Comparison of ENCODE assay signal across 18 cellular contexts in genomic region chr1:243474384-243474851, GRCh38.
DNase-seq lines count a peak whose midpoint lies in the region; ATAC-seq and TF ChIP-seq lines count a peak whose summit lies in the region.
"Had no signal": no experiment of that assay in that cellular context is flagged by ENCODE, and none has a peak within 500 bp of the region (broad histone marks: within the 10 kb centered on the region; RNA-seq: fewer than 3 reads in every experiment).

No MANE protein-coding gene starts in this region.

- H3K4me1 ChIP-seq in right cardiac atrium (ENCODE audit: control insufficient read depth, insufficient read depth, low read length), result peaks cover 3% of the 10 kb centered on the region
- peaks cover 0 to 12% of the 10 kb centered on the region in 2 donors for H3K4me1 ChIP-seq in right atrium auricular region
- no peaks in the 10 kb centered on the region for H3K4me1 ChIP-seq in colonic mucosa

- CTCF ChIA-PET in activated CD4-positive, alpha-beta memory T cell treated with anti-CD3 and anti-CD28 coated beads, Interleukin-2, amount 10 ng/mL, durations not matched to agents 7 days and 5 days (lab: Charles Lee), result no interaction called here

- no peak overlapping the region for H3K4me3 Mint-ChIP-seq in activated CD4-positive, alpha-beta memory T cell treated with anti-CD3 and anti-CD28 coated beads, Interleukin-2, amount 10 ng/mL, durations not matched to agents 7 days and 5 days
- no peak overlapping the region for H3K4me3 Mint-ChIP-seq in stimulated activated effector memory CD8-positive, alpha-beta T cell treated with anti-CD3 and anti-CD28 coated beads, Interleukin-12 subunit alpha, Interleukin-12 subunit beta, amount 100 ng/mL, for 72 hours

- H3K27ac Mint-ChIP-seq in activated CD4-positive, alpha-beta memory T cell treated with anti-CD3 and anti-CD28 coated beads, Interleukin-2, amount 10 ng/mL, durations not matched to agents 7 days and 5 days, result no peak overlapping the region
- no peak overlapping the region for H3K27ac Mint-ChIP-seq in stimulated activated effector memory CD8-positive, alpha-beta T cell treated with anti-CD3 and anti-CD28 coated beads, Interleukin-12 subunit alpha, Interleukin-12 subunit beta, amount 100 ng/mL, for 72 hours
- H3K27ac Mint-ChIP-seq: CD4-positive, alpha-beta T cell; T-cell had no signal

- POLR2A ChIA-PET in activated CD4-positive, alpha-beta memory T cell treated with anti-CD3 and anti-CD28 coated beads, Interleukin-2, amount 10 ng/mL, durations not matched to agents 7 days and 5 days (lab: Charles Lee), result no interaction called here

- intact Hi-C loops in right cardiac atrium (cut with DNase I) (no loop called here), colonic mucosa (cut with DNase I) (no loop called here)

- WGBS in right cardiac atrium, result 84% methylated on average over 44 of the region's 44 CpGs

- ATAC-seq in right cardiac atrium, result peak in 1 of 2 donors; percentile 24
- ATAC-seq in stimulated activated effector memory CD8-positive, alpha-beta T cell treated with anti-CD3 and anti-CD28 coated beads, Interleukin-12 subunit alpha, Interleukin-12 subunit beta, amount 100 ng/mL, for 72 hours, result no peak
- ATAC-seq: effector memory CD8-positive, alpha-beta T cell; T-cell had no signal

- H3K27me3 Mint-ChIP-seq in activated CD4-positive, alpha-beta memory T cell treated with anti-CD3 and anti-CD28 coated beads, Interleukin-2, amount 10 ng/mL, durations not matched to agents 7 days and 5 days, result no peaks in the 10 kb centered on the region
- H3K27me3 Mint-ChIP-seq: activated naive CD8-positive, alpha-beta T cell treated with anti-CD3 and anti-CD28 coated beads, Interleukin-2, amount 10 ng/mL, durations not matched to agents 7 days and 5 days; CD4-positive, alpha-beta T cell; effector memory CD8-positive, alpha-beta T cell; T-cell had no signal

- H3K4me1 Mint-ChIP-seq in activated CD4-positive, alpha-beta memory T cell treated with anti-CD3 and anti-CD28 coated beads, Interleukin-2, amount 10 ng/mL, durations not matched to agents 7 days and 5 days, result peaks cover 5% of the 10 kb centered on the region
- H3K4me1 Mint-ChIP-seq in stimulated activated effector memory CD8-positive, alpha-beta T cell treated with anti-CD3 and anti-CD28 coated beads, Interleukin-12 subunit alpha, Interleukin-12 subunit beta, amount 100 ng/mL, for 72 hours, result peaks cover 7% of the 10 kb centered on the region

- H3K9ac ChIP-seq in colonic mucosa (ENCODE audit: low read depth in 2 of 2, low read length in 2 of 2), result no peak overlapping the region

- no peaks in the 10 kb centered on the region for H3K9me3 Mint-ChIP-seq in activated CD4-positive, alpha-beta memory T cell treated with anti-CD3 and anti-CD28 coated beads, Interleukin-2, amount 10 ng/mL, durations not matched to agents 7 days and 5 days
- no peaks in the 10 kb centered on the region for H3K9me3 Mint-ChIP-seq in stimulated activated effector memory CD8-positive, alpha-beta T cell treated with anti-CD3 and anti-CD28 coated beads, Interleukin-12 subunit alpha, Interleukin-12 subunit beta, amount 100 ng/mL, for 72 hours
- H3K9me3 Mint-ChIP-seq: activated naive CD8-positive, alpha-beta T cell treated with anti-CD3 and anti-CD28 coated beads, Interleukin-2, amount 10 ng/mL, durations not matched to agents 7 days and 5 days; activated T-helper 1 cell treated with anti-CD3 and anti-CD28 coated beads, Interleukin-12 subunit alpha, Interleukin-12 subunit beta, Interleukin-2, Interleukin-4 antibody, amounts not matched to agents 30 ng/mL and 10 ng/mL and 1 ng/mL, durations not matched to agents 14 hours and 24 hours and 36 hours; CD4-positive, alpha-beta T cell; effector memory CD8-positive, alpha-beta T cell; T-cell had no signal

- H3K27me3 ChIP-seq in right cardiac atrium (ENCODE audit: control insufficient read depth, insufficient read depth) (no peaks in the 10 kb centered on the region), right atrium auricular region (no peaks in the 10 kb centered on the region), colonic mucosa (no peaks in the 10 kb centered on the region), brain microvascular endothelial cell (replicated peaks) (no peaks in the 10 kb centered on the region)
- H3K27me3 ChIP-seq: tibial artery had no signal

- DNase-seq in right cardiac atrium, result peak in 2 of 3 donors; percentile 56 to 63
- no peak for DNase-seq in right atrium auricular region (ENCODE audit: low spot score)
- no peak for DNase-seq in epithelial cell of prostate (ENCODE audit: low read depth, low spot score)
- peak; percentile 68 for DNase-seq in left kidney (ENCODE audit: low read depth, low spot score)
- no peak for DNase-seq in colonic mucosa
- DNase-seq in brain microvascular endothelial cell, result no peak
- no peak for DNase-seq in activated CD4-positive, alpha-beta memory T cell treated with anti-CD3 and anti-CD28 coated beads, Interleukin-2, amount 10 ng/mL, durations not matched to agents 7 days and 5 days
- DNase-seq in stimulated activated effector memory CD8-positive, alpha-beta T cell treated with anti-CD3 and anti-CD28 coated beads, Interleukin-12 subunit alpha, Interleukin-12 subunit beta, amount 100 ng/mL, for 72 hours (ENCODE audit: low spot score in 2 of 2), result no peak
- DNase-seq: activated naive CD8-positive, alpha-beta T cell treated with anti-CD3 and anti-CD28 coated beads, Interleukin-2, amount 10 ng/mL, durations not matched to agents 7 days and 5 days; CD4-positive, alpha-beta T cell; effector memory CD8-positive, alpha-beta T cell; foreskin melanocyte; NCI-H1436; stimulated activated CD4-positive, alpha-beta T cell treated with anti-CD3 and anti-CD28 coated beads, Interleukin-4, amount 100 ng/mL, for 4 hours; T-cell; tibial artery had no signal

- in situ Hi-C loops in brain microvascular endothelial cell (cut with HindIII; ENCODE audit: low pct_ligation_motif_present, low sequenced_read_pairs), result no loop called here

- TF ChIP-seq CTCF in right atrium auricular region (IDR thresholded peaks at IDR 0.05), result no peak
- TF ChIP-seq CTCF in colonic mucosa (IDR thresholded peaks at IDR 0.05), result no peak
- TF ChIP-seq CTCF in brain microvascular endothelial cell (IDR thresholded peaks at IDR 0.05; ENCODE audit: low read depth, low read length, missing control alignments), result no peak

- H3K4me3 ChIP-seq in right cardiac atrium (ENCODE audit: low read length) (no peak overlapping the region), right atrium auricular region (no peak overlapping the region), colonic mucosa (no peak overlapping the region), brain microvascular endothelial cell (ENCODE audit: low read depth, low read length) (no peak overlapping the region)

- H3K27ac ChIP-seq in right cardiac atrium (ENCODE audit: low read length), result no peak overlapping the region
- no peak overlapping the region for H3K27ac ChIP-seq in right atrium auricular region
- peak overlapping the region; percentile 50 for H3K27ac ChIP-seq in epithelial cell of prostate
- no peak overlapping the region for H3K27ac ChIP-seq in colonic mucosa
- no peak overlapping the region for H3K27ac ChIP-seq in brain microvascular endothelial cell
- H3K27ac ChIP-seq: tibial artery, VCaP had no signal

- no peaks in the 10 kb centered on the region for H3K9me3 ChIP-seq in right cardiac atrium (ENCODE audit: control insufficient read depth, low read length)
- no peaks in the 10 kb centered on the region for H3K9me3 ChIP-seq in right atrium auricular region
- no peaks in the 10 kb centered on the region for H3K9me3 ChIP-seq in colonic mucosa
- H3K9me3 ChIP-seq: tibial artery had no signal

- no peaks in the 10 kb centered on the region for H3K36me3 Mint-ChIP-seq in activated CD4-positive, alpha-beta memory T cell treated with anti-CD3 and anti-CD28 coated beads, Interleukin-2, amount 10 ng/mL, durations not matched to agents 7 days and 5 days (ENCODE audit: low read depth)
- peaks cover 6% of the 10 kb centered on the region for H3K36me3 Mint-ChIP-seq in stimulated activated effector memory CD8-positive, alpha-beta T cell treated with anti-CD3 and anti-CD28 coated beads, Interleukin-12 subunit alpha, Interleukin-12 subunit beta, amount 100 ng/mL, for 72 hours
- H3K36me3 Mint-ChIP-seq: activated naive CD8-positive, alpha-beta T cell treated with anti-CD3 and anti-CD28 coated beads, Interleukin-2, amount 10 ng/mL, durations not matched to agents 7 days and 5 days had no signal

- H3K36me3 ChIP-seq in right atrium auricular region, result no peaks in the 10 kb centered on the region
- H3K36me3 ChIP-seq in colonic mucosa, result no peaks in the 10 kb centered on the region
- H3K36me3 ChIP-seq in brain microvascular endothelial cell (replicated peaks), result no peaks in the 10 kb centered on the region

Comparison
In these comparisons a context has a peak if more than half of its experiments do, and no peak if none do; other contexts are left out.
1. DNase-seq: peak in right cardiac atrium (2 of 3) and left kidney (single experiment); none in right atrium auricular region (single experiment), epithelial cell of prostate (single experiment), colonic mucosa (single experiment), brain microvascular endothelial cell (single experiment), activated CD4-positive, alpha-beta memory T cell treated with anti-CD3 and anti-CD28 coated beads, Interleukin-2, amount 10 ng/mL, durations not matched to agents 7 days and 5 days (single experiment) and stimulated activated effector memory CD8-positive, alpha-beta T cell treated with anti-CD3 and anti-CD28 coated beads, Interleukin-12 subunit alpha, Interleukin-12 subunit beta, amount 100 ng/mL, for 72 hours (0 of 2).